In genomic region chr7:2886900-2887299, GRCh38 we compare ENCODE assay signal across 8 cellular contexts. TPM values are rescaled to one million over a fixed set of nuclear protein-coding genes. Genes with fewer than 3 reads are reported as not detected.
DNase-seq lines count a peak whose midpoint lies in the region; ATAC-seq and TF ChIP-seq lines count a peak whose summit lies in the region.

No MANE protein-coding gene starts in this region.

- POLR2A ChIA-PET in BJ (lab: Charles Lee), result no interaction called here

- no peaks in the 10 kb centered on the region for H3K36me3 Mint-ChIP-seq in stimulated activated naive B cell treated with anti-CD40 and anti-IgM and Interleukin-4, amounts not matched to agents 10 μg/mL and 1 μg/mL and 100 μg/mL, for 72 hours

- no peak overlapping the region for H3K4me3 ChIP-seq in BJ (ENCODE audit: low read depth, low read length)

- CTCF ChIA-PET in BJ (lab: Yijun Ruan, JAX), result interaction anchor here (0.6 to 1.5 kb wide), 4 partner anchors 16 to 1367 kb away, joined by 3 to 5 read pairs (median 4); no protein-coding TSS in a partner anchor

- no peak overlapping the region for H3K27ac Mint-ChIP-seq in stimulated activated naive B cell treated with anti-CD40 and anti-IgM and Interleukin-4, amounts not matched to agents 10 μg/mL and 1 μg/mL and 100 μg/mL, for 72 hours

- peaks cover 7 to 17% of the 10 kb centered on the region in 2 donors for H3K4me1 Mint-ChIP-seq in stimulated activated naive B cell treated with anti-CD40 and anti-IgM and Interleukin-4, amounts not matched to agents 10 μg/mL and 1 μg/mL and 100 μg/mL, for 72 hours

- no peaks in the 10 kb centered on the region for H3K36me3 ChIP-seq in BJ (ENCODE audit: control insufficient read depth, insufficient read depth, low read length)

- peak; percentile 61 for TF ChIP-seq CTCF in BJ (IDR thresholded peaks at IDR 0.05; ENCODE audit: insufficient read depth, low read depth, low read length)

- ATAC-seq in GM19351 (IDR thresholded peaks at IDR 0.05; ENCODE audit: unreplicated experiment), result peak; percentile 58
- ATAC-seq in stimulated activated naive B cell treated with anti-CD40 and anti-IgM and Interleukin-4, amounts not matched to agents 10 μg/mL and 1 μg/mL and 100 μg/mL, for 72 hours (replicated peaks), result peak; percentile 88 to 94

- DNase-seq in BJ (ENCODE audit: low read depth) (no peak), NCI-H2029 (lab: John Stamatoyannopoulos, UW) (peak; percentile 42), T-helper 2 cell (peak in 3 of 5 experiments; percentile 24 to 84 (median 36)), kidney glomerular epithelial cell (lab: John Stamatoyannopoulos, UW) (peak; percentile 71), cortex of kidney (lab: John Stamatoyannopoulos, UW) (no peak)
- peak; percentile 40 for DNase-seq in central memory CD4-positive, alpha-beta T cell
- peak; percentile 41 for DNase-seq in stimulated activated naive B cell treated with anti-CD40 and anti-IgM and Interleukin-4, amounts not matched to agents 10 μg/mL and 1 μg/mL and 100 μg/mL, for 72 hours

- no peaks in the 10 kb centered on the region for H3K27me3 ChIP-seq in BJ (ENCODE audit: control insufficient read depth, insufficient read depth, low read length)

- no peaks in the 10 kb centered on the region for H3K9me3 Mint-ChIP-seq in stimulated activated naive B cell treated with anti-CD40 and anti-IgM and Interleukin-4, amounts not matched to agents 10 μg/mL and 1 μg/mL and 100 μg/mL, for 72 hours

- H3K4me3 Mint-ChIP-seq in stimulated activated naive B cell treated with anti-CD40 and anti-IgM and Interleukin-4, amounts not matched to agents 10 μg/mL and 1 μg/mL and 100 μg/mL, for 72 hours, result peak overlapping the region in 1 of 2 donors; percentile 2

- no peaks in the 10 kb centered on the region for H3K27me3 Mint-ChIP-seq in stimulated activated naive B cell treated with anti-CD40 and anti-IgM and Interleukin-4, amounts not matched to agents 10 μg/mL and 1 μg/mL and 100 μg/mL, for 72 hours

RNA-seq across cellular contexts. Expression of gene GNA12, which starts 42.8 kb away (rescaled TPM):
- 73.0 and 95.3 TPM in 2 replicates for polyA plus RNA-seq in BJ (2011; rRNA removed)
- 60.4 and 66.8 TPM in 2 replicates for polyA minus RNA-seq in BJ (2011; rRNA and poly(A)+ RNA removed)

Comparison
In these comparisons a context has a peak if more than half of its experiments do, and no peak if none do; other contexts are left out.
1. DNase-seq: peak in NCI-H2029 (single experiment), T-helper 2 cell (3 of 5), central memory CD4-positive, alpha-beta T cell (single experiment), kidney glomerular epithelial cell (single experiment) and stimulated activated naive B cell treated with anti-CD40 and anti-IgM and Interleukin-4, amounts not matched to agents 10 μg/mL and 1 μg/mL and 100 μg/mL, for 72 hours (single experiment); none in BJ (single experiment) and cortex of kidney (single experiment).